1 cellular context compared by ENCODE assay signal in the genomic region with DNA sequence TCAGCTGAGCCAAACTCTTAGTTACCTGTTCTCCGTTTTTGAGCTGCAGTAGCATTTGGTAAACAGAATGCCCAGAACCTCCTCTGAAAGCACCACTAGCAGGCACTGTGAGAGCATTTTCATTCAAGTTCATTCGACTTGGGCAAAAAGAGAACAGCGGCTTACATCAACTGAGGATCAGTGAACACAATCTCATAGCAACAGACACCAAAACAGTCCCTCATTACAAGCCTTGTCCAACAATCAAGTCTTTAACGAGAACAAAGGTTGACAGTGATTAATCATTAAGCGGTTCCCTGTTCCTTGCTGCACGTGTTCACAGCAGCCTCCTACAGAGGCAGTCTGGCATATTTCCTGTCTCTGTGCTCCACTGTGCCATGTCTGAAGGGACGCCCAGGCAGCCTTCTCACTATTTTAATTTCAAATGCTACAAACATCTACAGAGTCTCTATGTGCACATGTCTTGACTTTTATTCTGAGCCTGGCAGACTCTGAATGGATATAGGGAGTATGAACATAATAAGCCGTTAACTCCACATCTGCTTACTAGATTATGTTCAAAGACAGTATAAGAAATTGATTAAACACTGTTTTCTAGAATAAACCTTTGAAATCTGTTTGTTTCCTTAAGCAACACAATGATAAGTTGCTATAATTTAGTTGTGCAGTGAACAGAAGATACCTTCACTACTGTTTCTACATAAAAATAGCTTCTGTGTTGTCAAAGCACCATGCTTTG.
TF ChIP-seq lines count a peak whose summit lies in the region.

No MANE protein-coding gene starts in this region.

TF ChIP-seq in HepG2, 621 proteins besides CTCF, POLR2A, EP300 and RAD21 (continued from another document and continues in another):
- TF ChIP-seq, protein P1, sequence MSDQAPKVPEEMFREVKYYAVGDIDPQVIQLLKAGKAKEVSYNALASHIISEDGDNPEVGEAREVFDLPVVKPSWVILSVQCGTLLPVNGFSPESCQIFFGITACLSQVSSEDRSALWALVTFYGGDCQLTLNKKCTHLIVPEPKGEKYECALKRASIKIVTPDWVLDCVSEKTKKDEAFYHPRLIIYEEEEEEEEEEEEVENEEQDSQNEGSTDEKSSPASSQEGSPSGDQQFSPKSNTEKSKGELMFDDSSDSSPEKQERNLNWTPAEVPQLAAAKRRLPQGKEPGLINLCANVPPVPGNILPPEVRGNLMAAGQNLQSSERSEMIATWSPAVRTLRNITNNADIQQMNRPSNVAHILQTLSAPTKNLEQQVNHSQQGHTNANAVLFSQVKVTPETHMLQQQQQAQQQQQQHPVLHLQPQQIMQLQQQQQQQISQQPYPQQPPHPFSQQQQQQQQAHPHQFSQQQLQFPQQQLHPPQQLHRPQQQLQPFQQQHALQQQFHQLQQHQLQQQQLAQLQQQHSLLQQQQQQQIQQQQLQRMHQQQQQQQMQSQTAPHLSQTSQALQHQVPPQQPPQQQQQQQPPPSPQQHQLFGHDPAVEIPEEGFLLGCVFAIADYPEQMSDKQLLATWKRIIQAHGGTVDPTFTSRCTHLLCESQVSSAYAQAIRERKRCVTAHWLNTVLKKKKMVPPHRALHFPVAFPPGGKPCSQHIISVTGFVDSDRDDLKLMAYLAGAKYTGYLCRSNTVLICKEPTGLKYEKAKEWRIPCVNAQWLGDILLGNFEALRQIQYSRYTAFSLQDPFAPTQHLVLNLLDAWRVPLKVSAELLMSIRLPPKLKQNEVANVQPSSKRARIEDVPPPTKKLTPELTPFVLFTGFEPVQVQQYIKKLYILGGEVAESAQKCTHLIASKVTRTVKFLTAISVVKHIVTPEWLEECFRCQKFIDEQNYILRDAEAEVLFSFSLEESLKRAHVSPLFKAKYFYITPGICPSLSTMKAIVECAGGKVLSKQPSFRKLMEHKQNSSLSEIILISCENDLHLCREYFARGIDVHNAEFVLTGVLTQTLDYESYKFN (CRISPR knock-in tag; conservative IDR thresholded peaks at IDR 0.05): peak; percentile 95
- peak; percentile 88 for TF ChIP-seq HDAC2 (CRISPR knock-in tag; IDR thresholded peaks at IDR 0.05)
- TF ChIP-seq HNRNPH1 (optimal IDR thresholded peaks at IDR 0.05; ENCODE audit: low read depth, low read length): no peak
- TF ChIP-seq ZNF816 (CRISPR knock-in tag; IDR thresholded peaks at IDR 0.05; ENCODE audit: borderline replicate concordance): no peak
- TF ChIP-seq SIX4 (CRISPR knock-in tag; IDR thresholded peaks at IDR 0.05): peak; percentile 81
- TF ChIP-seq, protein P2, sequence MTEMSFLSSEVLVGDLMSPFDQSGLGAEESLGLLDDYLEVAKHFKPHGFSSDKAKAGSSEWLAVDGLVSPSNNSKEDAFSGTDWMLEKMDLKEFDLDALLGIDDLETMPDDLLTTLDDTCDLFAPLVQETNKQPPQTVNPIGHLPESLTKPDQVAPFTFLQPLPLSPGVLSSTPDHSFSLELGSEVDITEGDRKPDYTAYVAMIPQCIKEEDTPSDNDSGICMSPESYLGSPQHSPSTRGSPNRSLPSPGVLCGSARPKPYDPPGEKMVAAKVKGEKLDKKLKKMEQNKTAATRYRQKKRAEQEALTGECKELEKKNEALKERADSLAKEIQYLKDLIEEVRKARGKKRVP (CRISPR knock-in tag; IDR thresholded peaks at IDR 0.05): peak in 1 of 2 experiments; percentile 75; a peak in 2 of 4 replicates
- TF ChIP-seq ZFP82 (CRISPR knock-in tag; IDR thresholded peaks at IDR 0.05; ENCODE audit: borderline replicate concordance): no peak
- TF ChIP-seq PHF21A (CRISPR knock-in tag; IDR thresholded peaks at IDR 0.05): peak; percentile 78; the same call in 1 of the 2 replicates
- TF ChIP-seq HNRNPK (IDR thresholded peaks at IDR 0.05; ENCODE audit: low read depth, low read length, poor library complexity, severe bottlenecking): no peak
- TF ChIP-seq CCDC6 (CRISPR knock-in tag; IDR thresholded peaks at IDR 0.05): no peak
- TF ChIP-seq, protein P3, sequence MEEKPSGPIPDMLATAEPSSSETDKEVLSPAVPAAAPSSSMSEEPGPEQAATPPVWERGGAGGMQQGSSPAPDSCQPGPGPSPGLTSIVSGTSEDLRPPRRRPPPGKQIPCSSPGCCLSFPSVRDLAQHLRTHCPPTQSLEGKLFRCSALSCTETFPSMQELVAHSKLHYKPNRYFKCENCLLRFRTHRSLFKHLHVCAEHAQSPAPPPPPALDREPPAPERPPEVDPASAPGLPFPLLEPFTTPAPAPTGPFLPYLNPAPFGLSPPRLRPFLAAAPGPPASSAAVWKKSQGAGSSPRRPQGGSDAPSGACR (CRISPR knock-in tag; IDR thresholded peaks at IDR 0.05): peak; percentile 79; the same call in 1 of the 2 replicates
- TF ChIP-seq ZFP62 (CRISPR knock-in tag; IDR thresholded peaks at IDR 0.05): no peak
- peak; percentile 65 for TF ChIP-seq THAP11 (CRISPR knock-in tag; IDR thresholded peaks at IDR 0.05)
- TF ChIP-seq ZKSCAN5 (CRISPR knock-in tag; IDR thresholded peaks at IDR 0.05): no peak
- TF ChIP-seq KLF15 (CRISPR knock-in tag; IDR thresholded peaks at IDR 0.05; ENCODE audit: borderline replicate concordance): no peak
- TF ChIP-seq HOXD1 (CRISPR knock-in tag; IDR thresholded peaks at IDR 0.05): peak; percentile 97
- no peak for TF ChIP-seq PAF1 (CRISPR knock-in tag; IDR thresholded peaks at IDR 0.05)
- no peak for TF ChIP-seq ZNF563 (CRISPR knock-in tag; IDR thresholded peaks at IDR 0.05)
- TF ChIP-seq, protein P4, sequence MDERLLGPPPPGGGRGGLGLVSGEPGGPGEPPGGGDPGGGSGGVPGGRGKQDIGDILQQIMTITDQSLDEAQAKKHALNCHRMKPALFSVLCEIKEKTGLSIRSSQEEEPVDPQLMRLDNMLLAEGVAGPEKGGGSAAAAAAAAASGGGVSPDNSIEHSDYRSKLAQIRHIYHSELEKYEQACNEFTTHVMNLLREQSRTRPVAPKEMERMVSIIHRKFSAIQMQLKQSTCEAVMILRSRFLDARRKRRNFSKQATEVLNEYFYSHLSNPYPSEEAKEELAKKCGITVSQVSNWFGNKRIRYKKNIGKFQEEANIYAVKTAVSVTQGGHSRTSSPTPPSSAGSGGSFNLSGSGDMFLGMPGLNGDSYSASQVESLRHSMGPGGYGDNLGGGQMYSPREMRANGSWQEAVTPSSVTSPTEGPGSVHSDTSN (CRISPR knock-in tag; IDR thresholded peaks at IDR 0.05): peak; percentile 63; the same call in 1 of the 2 replicates
- TF ChIP-seq ZEB1 (IDR thresholded peaks at IDR 0.05; ENCODE audit: insufficient replicate concordance, low read depth): no peak
- TF ChIP-seq ZNF337 (CRISPR knock-in tag; IDR thresholded peaks at IDR 0.05; ENCODE audit: borderline replicate concordance, low read depth): no peak
- TF ChIP-seq TCF12 (IDR thresholded peaks at IDR 0.05): no peak
- TF ChIP-seq TCF12 (CRISPR knock-in tag; IDR thresholded peaks at IDR 0.05): no peak
- TF ChIP-seq ZNF136 (CRISPR knock-in tag; IDR thresholded peaks at IDR 0.05; ENCODE audit: low read depth): 0 out of 2 replicates have a peak, but pooled peaks have one; percentile 45
- no peak for TF ChIP-seq SYNCRIP (IDR thresholded peaks at IDR 0.05; ENCODE audit: insufficient read depth, low read depth, low read length)
- TF ChIP-seq FOXA1 (IDR thresholded peaks at IDR 0.05): no peak
- TF ChIP-seq FOXA1 (CRISPR knock-in tag; IDR thresholded peaks at IDR 0.05): peak; percentile 71; the same call in 1 of the 2 replicates
- TF ChIP-seq ZNF138 (CRISPR knock-in tag; IDR thresholded peaks at IDR 0.05; ENCODE audit: low read depth): no peak
- TF ChIP-seq, protein P5, sequence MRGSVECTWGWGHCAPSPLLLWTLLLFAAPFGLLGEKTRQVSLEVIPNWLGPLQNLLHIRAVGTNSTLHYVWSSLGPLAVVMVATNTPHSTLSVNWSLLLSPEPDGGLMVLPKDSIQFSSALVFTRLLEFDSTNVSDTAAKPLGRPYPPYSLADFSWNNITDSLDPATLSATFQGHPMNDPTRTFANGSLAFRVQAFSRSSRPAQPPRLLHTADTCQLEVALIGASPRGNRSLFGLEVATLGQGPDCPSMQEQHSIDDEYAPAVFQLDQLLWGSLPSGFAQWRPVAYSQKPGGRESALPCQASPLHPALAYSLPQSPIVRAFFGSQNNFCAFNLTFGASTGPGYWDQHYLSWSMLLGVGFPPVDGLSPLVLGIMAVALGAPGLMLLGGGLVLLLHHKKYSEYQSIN (CRISPR knock-in tag; IDR thresholded peaks at IDR 0.05; ENCODE audit: borderline replicate concordance): no peak
- no peak for TF ChIP-seq ZNF780A (CRISPR knock-in tag; IDR thresholded peaks at IDR 0.05)
- TF ChIP-seq, protein P6, sequence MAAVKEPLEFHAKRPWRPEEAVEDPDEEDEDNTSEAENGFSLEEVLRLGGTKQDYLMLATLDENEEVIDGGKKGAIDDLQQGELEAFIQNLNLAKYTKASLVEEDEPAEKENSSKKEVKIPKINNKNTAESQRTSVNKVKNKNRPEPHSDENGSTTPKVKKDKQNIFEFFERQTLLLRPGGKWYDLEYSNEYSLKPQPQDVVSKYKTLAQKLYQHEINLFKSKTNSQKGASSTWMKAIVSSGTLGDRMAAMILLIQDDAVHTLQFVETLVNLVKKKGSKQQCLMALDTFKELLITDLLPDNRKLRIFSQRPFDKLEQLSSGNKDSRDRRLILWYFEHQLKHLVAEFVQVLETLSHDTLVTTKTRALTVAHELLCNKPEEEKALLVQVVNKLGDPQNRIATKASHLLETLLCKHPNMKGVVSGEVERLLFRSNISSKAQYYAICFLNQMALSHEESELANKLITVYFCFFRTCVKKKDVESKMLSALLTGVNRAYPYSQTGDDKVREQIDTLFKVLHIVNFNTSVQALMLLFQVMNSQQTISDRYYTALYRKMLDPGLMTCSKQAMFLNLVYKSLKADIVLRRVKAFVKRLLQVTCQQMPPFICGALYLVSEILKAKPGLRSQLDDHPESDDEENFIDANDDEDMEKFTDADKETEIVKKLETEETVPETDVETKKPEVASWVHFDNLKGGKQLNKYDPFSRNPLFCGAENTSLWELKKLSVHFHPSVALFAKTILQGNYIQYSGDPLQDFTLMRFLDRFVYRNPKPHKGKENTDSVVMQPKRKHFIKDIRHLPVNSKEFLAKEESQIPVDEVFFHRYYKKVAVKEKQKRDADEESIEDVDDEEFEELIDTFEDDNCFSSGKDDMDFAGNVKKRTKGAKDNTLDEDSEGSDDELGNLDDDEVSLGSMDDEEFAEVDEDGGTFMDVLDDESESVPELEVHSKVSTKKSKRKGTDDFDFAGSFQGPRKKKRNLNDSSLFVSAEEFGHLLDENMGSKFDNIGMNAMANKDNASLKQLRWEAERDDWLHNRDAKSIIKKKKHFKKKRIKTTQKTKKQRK (IDR thresholded peaks at IDR 0.05; ENCODE audit: low read length): no peak
- TF ChIP-seq, protein P7, sequence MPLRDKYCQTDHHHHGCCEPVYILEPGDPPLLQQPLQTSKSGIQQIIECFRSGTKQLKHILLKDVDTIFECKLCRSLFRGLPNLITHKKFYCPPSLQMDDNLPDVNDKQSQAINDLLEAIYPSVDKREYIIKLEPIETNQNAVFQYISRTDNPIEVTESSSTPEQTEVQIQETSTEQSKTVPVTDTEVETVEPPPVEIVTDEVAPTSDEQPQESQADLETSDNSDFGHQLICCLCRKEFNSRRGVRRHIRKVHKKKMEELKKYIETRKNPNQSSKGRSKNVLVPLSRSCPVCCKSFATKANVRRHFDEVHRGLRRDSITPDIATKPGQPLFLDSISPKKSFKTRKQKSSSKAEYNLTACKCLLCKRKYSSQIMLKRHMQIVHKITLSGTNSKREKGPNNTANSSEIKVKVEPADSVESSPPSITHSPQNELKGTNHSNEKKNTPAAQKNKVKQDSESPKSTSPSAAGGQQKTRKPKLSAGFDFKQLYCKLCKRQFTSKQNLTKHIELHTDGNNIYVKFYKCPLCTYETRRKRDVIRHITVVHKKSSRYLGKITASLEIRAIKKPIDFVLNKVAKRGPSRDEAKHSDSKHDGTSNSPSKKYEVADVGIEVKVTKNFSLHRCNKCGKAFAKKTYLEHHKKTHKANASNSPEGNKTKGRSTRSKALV (CRISPR knock-in tag; IDR thresholded peaks at IDR 0.05): peak; percentile 50; the same call in 1 of the 2 replicates
- TF ChIP-seq, protein P8, sequence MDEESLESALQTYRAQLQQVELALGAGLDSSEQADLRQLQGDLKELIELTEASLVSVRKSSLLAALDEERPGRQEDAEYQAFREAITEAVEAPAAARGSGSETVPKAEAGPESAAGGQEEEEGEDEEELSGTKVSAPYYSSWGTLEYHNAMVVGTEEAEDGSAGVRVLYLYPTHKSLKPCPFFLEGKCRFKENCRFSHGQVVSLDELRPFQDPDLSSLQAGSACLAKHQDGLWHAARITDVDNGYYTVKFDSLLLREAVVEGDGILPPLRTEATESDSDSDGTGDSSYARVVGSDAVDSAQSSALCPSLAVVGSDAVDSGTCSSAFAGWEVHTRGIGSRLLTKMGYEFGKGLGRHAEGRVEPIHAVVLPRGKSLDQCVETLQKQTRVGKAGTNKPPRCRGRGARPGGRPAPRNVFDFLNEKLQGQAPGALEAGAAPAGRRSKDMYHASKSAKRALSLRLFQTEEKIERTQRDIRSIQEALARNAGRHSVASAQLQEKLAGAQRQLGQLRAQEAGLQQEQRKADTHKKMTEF (CRISPR knock-in tag; IDR thresholded peaks at IDR 0.05): peak; percentile 87; the same call in 1 of the 2 replicates
- peak; percentile 97 for TF ChIP-seq BHLHE40 (IDR thresholded peaks at IDR 0.05; ENCODE audit: low read length)
